ENCODE assay signal across 34 cellular contexts in the genomic region with DNA sequence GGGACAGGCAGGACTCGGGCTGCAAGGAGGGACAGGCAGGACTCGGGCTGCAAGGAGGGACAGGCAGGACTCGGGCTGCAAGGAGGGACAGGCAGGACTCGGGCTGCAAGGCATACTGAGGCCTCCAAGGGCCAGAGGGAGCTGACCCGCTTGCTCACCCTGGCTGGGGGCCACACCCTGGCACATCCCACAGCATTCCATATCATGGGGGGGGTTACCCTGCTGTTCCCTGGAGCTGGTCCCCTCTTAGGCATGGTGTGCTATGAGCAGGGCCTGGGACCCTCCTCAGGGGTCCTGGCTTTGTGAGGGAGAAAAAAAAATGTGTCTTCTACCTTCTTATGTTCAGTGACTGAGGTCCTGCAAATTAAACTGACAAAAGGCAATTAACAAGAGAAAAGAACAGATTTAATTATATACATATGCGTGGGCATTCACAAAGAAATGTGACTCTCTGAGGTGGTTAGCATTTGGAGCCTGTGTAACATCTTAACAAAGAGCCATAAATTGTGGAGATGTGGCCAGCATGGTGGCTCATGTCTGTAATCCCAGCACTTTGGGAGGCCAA.
DNase-seq lines count a peak whose midpoint lies in the region; ATAC-seq, FAIRE-seq and TF ChIP-seq lines count a peak whose summit lies in the region.
"Had no signal": no experiment of that assay in that cellular context is flagged by ENCODE, and none has a peak within 500 bp of the region (broad histone marks: within the 10 kb centered on the region; RNA-seq: fewer than 3 reads in every experiment).

No MANE protein-coding gene starts in this region.

- no peak overlapping the region for H3K4me2 ChIP-seq in H1 (ENCODE audit: insufficient read depth in 1 of 2, low read depth in 2 of 2, low read length in 2 of 2)
- H3K4me2 ChIP-seq: A549 had no signal

- no peak for FAIRE-seq in H1 (lab: Jason Lieb, UNC)
- FAIRE-seq: A549, colon, HTR-8/SVneo, K562, kidney, urothelium cell line had no signal

- BruUV-seq in MCF 10A (replicated peaks; lab: Mats Ljungman, UMichigan): no TSS peak

- H3K27ac ChIP-seq in breast epithelium (no peak overlapping the region), H1 (ENCODE audit: low read depth, low read length) (no peak overlapping the region), lung (ENCODE audit: low read depth in 1 of 2, low read length in 1 of 2) (no peak overlapping the region)
- H3K27ac ChIP-seq: A549, epithelial cell of prostate, skin epidermis had no signal

- CTCF ChIA-PET in MCF 10A (lab: Yijun Ruan, JAX): interaction anchor here (0.6 kb wide), 1 partner anchor 11 kb away, joined by 3 read pairs; no protein-coding TSS in a partner anchor
- CTCF ChIA-PET in H1 (lab: Charles Lee; ENCODE audit: partially characterized antibody): no interaction called here

- no peak overlapping the region for H2AFZ ChIP-seq in H1 (ENCODE audit: low read length)

- peak; percentile 9 to 25 for DNase-seq in breast epithelium (ENCODE audit: low spot score in 2 of 2)
- no peak for DNase-seq in MCF 10A (ENCODE audit: unreplicated experiment)
- DNase-seq in H1 (ENCODE audit: low read depth in 1 of 2, low spot score in 2 of 2): peak in 1 of 2 experiments; percentile 17
- DNase-seq in lung (ENCODE audit: low spot score): peak; percentile 18
- DNase-seq in NOMO-1 treated with dmso at 0.1 percent for 144 hours (lab: John Stamatoyannopoulos, UW; ENCODE audit: unreplicated experiment): no peak
- DNase-seq in NCI-H748 (lab: John Stamatoyannopoulos, UW; ENCODE audit: unreplicated experiment): no peak
- no peak for DNase-seq in LoVo (ENCODE audit: low spot score)
- DNase-seq: activated gamma-delta T cell; activated naive CD8-positive, alpha-beta T cell treated with anti-CD3 and anti-CD28 coated beads for 36 hours; activated T-cell treated with anti-CD3 and anti-CD28 coated beads for 4 hours; AML-193; anterior cingulate cortex; CD4-positive, CD25-positive, alpha-beta regulatory T cell; effector CD8-positive, alpha-beta T cell; kidney; mucosa of descending colon; natural killer cell; NCI-H1417; NCI-H2029 treated with DMSO at 0.1 percent for 48 hours; NCI-H526; NK-92 treated with Interleukin-12 subunit alpha and Interleukin-12 subunit beta, amount 100 ng/mL, for 24 hours; occipital lobe; SHP77; stimulated activated naive CD4-positive, alpha-beta T cell treated with Interleukin-2 at 50 U/mL for 16 hours had no signal

- ATAC-seq in lung (ENCODE audit: insufficient read depth, low FRiP score): no peak
- no peak for ATAC-seq in HG02588 (IDR thresholded peaks at IDR 0.05; ENCODE audit: unreplicated experiment)
- ATAC-seq: A549; activated CD8-positive, alpha-beta T cell treated with anti-CD3 and anti-CD28 coated beads, Interleukin-2, amount 10 ng/mL, durations not matched to agents 7 days and 5 days; K562; mucosa of descending colon; natural killer cell had no signal

- TF ChIP-seq CTCF in breast epithelium (IDR thresholded peaks at IDR 0.05) (no peak), MCF 10A (IDR thresholded peaks at IDR 0.05; ENCODE audit: unreplicated experiment) (no peak), H1 (IDR thresholded peaks at IDR 0.05; ENCODE audit: control extremely low read depth in 1 of 3, insufficient read depth in 1 of 3, low read depth in 1 of 3, low read length in 3 of 3) (no peak), lung (IDR thresholded peaks at IDR 0.05; ENCODE audit: control extremely low read depth, extremely low read depth) (no peak)

- no peaks in the 10 kb centered on the region for H3K4me1 ChIP-seq in breast epithelium
- peaks cover 0 to 6% (median 3%) of the 10 kb centered on the region in 4 experiments; a peak in 1 of 7 replicates for H3K4me1 ChIP-seq in H1 (replicated peaks in 1 of 4; ENCODE audit: control insufficient read depth in 3 of 4, insufficient read depth in 4 of 4, low read length in 3 of 4)
- no peaks in the 10 kb centered on the region for H3K4me1 ChIP-seq in lung (ENCODE audit: control insufficient read depth in 2 of 2, insufficient read depth in 2 of 2, low read length in 2 of 2)
- H3K4me1 ChIP-seq: A549 had no signal

- no peaks in the 10 kb centered on the region for H3K4me1 Mint-ChIP-seq in MCF 10A (ENCODE audit: insufficient read depth, unreplicated experiment)
- H3K4me1 Mint-ChIP-seq: activated naive CD8-positive, alpha-beta T cell treated with anti-CD3 and anti-CD28 coated beads for 36 hours; CD4-positive, CD25-positive, alpha-beta regulatory T cell; natural killer cell had no signal

- POLR2A ChIA-PET in MCF 10A (lab: Yijun Ruan, JAX): interaction anchor here (0.7 kb wide), 1 partner anchor 262 kb away, joined by 5 read pairs; no protein-coding TSS in a partner anchor
- POLR2A ChIA-PET in H1 (lab: Charles Lee; ENCODE audit: partially characterized antibody): interaction anchor here (0.6 kb wide), 1 partner anchor 723 kb away, joined by 4 read pairs; no protein-coding TSS in a partner anchor

- no peaks in the 10 kb centered on the region for H3K36me3 ChIP-seq in breast epithelium
- no peaks in the 10 kb centered on the region for H3K36me3 ChIP-seq in H1 (ENCODE audit: control insufficient read depth in 2 of 4, insufficient read depth in 4 of 4, low read length in 3 of 4)
- H3K36me3 ChIP-seq in lung (ENCODE audit: control insufficient read depth in 2 of 2, insufficient read depth in 2 of 2, low read length in 2 of 2): no peaks in the 10 kb centered on the region

- no peak overlapping the region for H2BK120ac ChIP-seq in H1 (replicated peaks; ENCODE audit: low read depth, low read length)

- no peak overlapping the region for H4K8ac ChIP-seq in H1 (ENCODE audit: extremely low read depth, insufficient read depth, low read length)

- TF ChIP-seq POLR2A in breast epithelium (IDR thresholded peaks at IDR 0.05) (no peak), H1 (IDR thresholded peaks at IDR 0.05; ENCODE audit: control extremely low read depth in 1 of 2, low read depth in 2 of 2, low read length in 2 of 2) (no peak)

- no peak overlapping the region for H3K4ac ChIP-seq in H1 (replicated peaks; ENCODE audit: insufficient read length, low read depth, low read length)

- no peak overlapping the region for H3K4me3 Mint-ChIP-seq in MCF 10A (ENCODE audit: unreplicated experiment)
- H3K4me3 Mint-ChIP-seq: activated CD8-positive, alpha-beta T cell treated with anti-CD3 and anti-CD28 coated beads, Interleukin-2, amount 10 ng/mL, durations not matched to agents 7 days and 5 days; activated naive CD8-positive, alpha-beta T cell treated with anti-CD3 and anti-CD28 coated beads for 36 hours; CD4-positive, CD25-positive, alpha-beta regulatory T cell; natural killer cell; T-helper 2 cell treated with Interferon-gamma antibody and Interleukin-4, amounts not matched to agents 5 μg/mL and 100 μg/mL, for 36 hours had no signal

- H3K14ac ChIP-seq in H1 (ENCODE audit: insufficient read length): no peak overlapping the region

- no peak overlapping the region for H2AK5ac ChIP-seq in H1 (ENCODE audit: low read depth, low read length)

- H3K79me1 ChIP-seq in H1 (ENCODE audit: low read depth, low read length): no peaks in the 10 kb centered on the region

- H3K9ac ChIP-seq in H1 (replicated peaks in 1 of 4; ENCODE audit: extremely low read depth in 1 of 4, low read depth in 3 of 4, low read length in 3 of 4): no peak overlapping the region

- intact Hi-C loops in breast epithelium (cut with DNase I; ENCODE audit: low total_unique reads) (no loop called here), MCF 10A (cut with micrococcal nuclease) (no loop called here)

- TF ChIP-seq EP300 in H1 (IDR thresholded peaks at IDR 0.05; ENCODE audit: borderline replicate concordance in 1 of 2, low read depth in 2 of 2, low read length in 2 of 2): no peak

- H3K23me2 ChIP-seq in H1 (ENCODE audit: low read depth, low read length): peaks cover 5% of the 10 kb centered on the region; the same call in 1 of the 2 replicates

- H4K20me1 ChIP-seq in H1 (replicated peaks in 1 of 2; ENCODE audit: control insufficient read depth in 1 of 2, insufficient read depth in 2 of 2, low read length in 2 of 2): peaks cover 0 to 4% of the 10 kb centered on the region in 2 experiments

- H3K27me3 Mint-ChIP-seq in MCF 10A (ENCODE audit: insufficient read depth, unreplicated experiment): no peaks in the 10 kb centered on the region
- H3K27me3 Mint-ChIP-seq: CD4-positive, CD25-positive, alpha-beta regulatory T cell had no signal

- H3K56ac ChIP-seq in H1 (replicated peaks; ENCODE audit: insufficient read length, low read depth, low read length): no peak overlapping the region

- no peaks in the 10 kb centered on the region for H3K79me2 ChIP-seq in H1 (ENCODE audit: control insufficient read depth in 1 of 2, insufficient read depth in 2 of 2, low read length in 2 of 2)

- H3K18ac ChIP-seq in H1 (ENCODE audit: extremely low read depth, low read length): no peak overlapping the region

- peak overlapping the region; percentile 71; the same call in 1 of the 2 replicates for H2BK5ac ChIP-seq in H1 (ENCODE audit: low read depth, low read length)

- H3K36me3 Mint-ChIP-seq in MCF 10A (ENCODE audit: insufficient read depth, unreplicated experiment): no peaks in the 10 kb centered on the region
- H3K36me3 Mint-ChIP-seq: activated naive CD8-positive, alpha-beta T cell treated with anti-CD3 and anti-CD28 coated beads for 36 hours; CD4-positive, CD25-positive, alpha-beta regulatory T cell; natural killer cell had no signal

- no peaks in the 10 kb centered on the region for H3K9me3 Mint-ChIP-seq in MCF 10A (ENCODE audit: unreplicated experiment)
- H3K9me3 Mint-ChIP-seq: activated naive CD8-positive, alpha-beta T cell treated with anti-CD3 and anti-CD28 coated beads for 36 hours; natural killer cell; T-helper 2 cell treated with Interferon-gamma antibody and Interleukin-4, amounts not matched to agents 5 μg/mL and 100 μg/mL, for 36 hours had no signal

- no peak overlapping the region for H3K4me3 ChIP-seq in breast epithelium
- no peak overlapping the region for H3K4me3 ChIP-seq in H1 (ENCODE audit: extremely low read depth in 1 of 4, insufficient read depth in 2 of 4, low read depth in 3 of 4, low read length in 4 of 4)
- H3K4me3 ChIP-seq in lung: no peak overlapping the region
- H3K4me3 ChIP-seq: A549, K562, mucosa of descending colon, skin epidermis had no signal

- no peak overlapping the region; the same call in 1 of the 2 replicates for H2BK20ac ChIP-seq in H1 (ENCODE audit: low read length)

- H2BK15ac ChIP-seq in H1 (ENCODE audit: low read length): no peak overlapping the region

- H4K5ac ChIP-seq in H1 (ENCODE audit: insufficient read length, low read depth, low read length): no peak overlapping the region

- H2BK12ac ChIP-seq in H1 (ENCODE audit: low read depth, low read length): no peak overlapping the region

- TF ChIP-seq RAD21 in H1 (IDR thresholded peaks at IDR 0.05 in 1 of 2, conservative IDR thresholded peaks at IDR 0.05 in 1 of 2; ENCODE audit: low read depth in 2 of 2, low read length in 2 of 2): no peak

- H3K23ac ChIP-seq in H1 (ENCODE audit: insufficient read length): no peak overlapping the region

- peak overlapping the region; percentile 92 for H4K91ac ChIP-seq in H1 (replicated peaks; ENCODE audit: insufficient read length, low read length)

- H3K9me3 ChIP-seq in breast epithelium (no peaks in the 10 kb centered on the region), H1 (ENCODE audit: insufficient read depth in 2 of 2, low read depth in 1 of 2, low read length in 1 of 2) (no peaks in the 10 kb centered on the region; a peak in 1 of 4 replicates), lung (ENCODE audit: control insufficient read depth in 2 of 2, insufficient read depth in 1 of 2, low read length in 1 of 2) (peaks cover 0 to 8% of the 10 kb centered on the region in 2 donors)
- H3K9me3 ChIP-seq: A549, mucosa of descending colon had no signal

- no peaks in the 10 kb centered on the region for H3K27me3 ChIP-seq in breast epithelium
- H3K27me3 ChIP-seq in H1 (replicated peaks in 1 of 4; ENCODE audit: control insufficient read depth in 3 of 4, extremely low read depth in 1 of 4, insufficient read depth in 3 of 4, low read length in 3 of 4): no peaks in the 10 kb centered on the region
- H3K27me3 ChIP-seq in lung (ENCODE audit: control insufficient read depth, insufficient read depth): peaks cover 4% of the 10 kb centered on the region

- 85% methylated on average over 5 of the region's 6 CpGs; no CpG with 5 or more reads in 1 of the 2 experiments for WGBS in H1 (ENCODE audit: extremely low coverage in 1 of 2, insufficient coverage in 1 of 2, insufficient read length in 1 of 2, insufficient replicate concordance in 2 of 2, low coverage in 1 of 2, low lambda C conversion rate in 2 of 2, missing lambda C conversion rate in 1 of 2), 2 experiments
- WGBS in lung, 2 donors: 88 to 99% methylated on average over 3 to 6 of the region's 6 CpGs

- H3K27ac Mint-ChIP-seq in MCF 10A (ENCODE audit: low read depth, unreplicated experiment): no peak overlapping the region
- H3K27ac Mint-ChIP-seq: activated CD8-positive, alpha-beta T cell treated with anti-CD3 and anti-CD28 coated beads, Interleukin-2, amount 10 ng/mL, durations not matched to agents 7 days and 5 days; activated naive CD8-positive, alpha-beta T cell treated with anti-CD3 and anti-CD28 coated beads for 36 hours; CD4-positive, CD25-positive, alpha-beta regulatory T cell; natural killer cell; T-helper 2 cell treated with Interferon-gamma antibody and Interleukin-4, amounts not matched to agents 5 μg/mL and 100 μg/mL, for 36 hours had no signal

Comparison
In these comparisons a context has a peak if more than half of its experiments do, and no peak if none do; other contexts are left out.
1. DNase-seq: peak in breast epithelium (2 of 2) and lung (single experiment); none in MCF 10A (single experiment), NOMO-1 treated with dmso at 0.1 percent for 144 hours (single experiment), NCI-H748 (single experiment) and LoVo (single experiment).